18 cellular contexts compared by ENCODE assay signal in genomic region chr1:209199371-209199770, GRCh38.
"Had no signal": no experiment of that assay in that cellular context is flagged by ENCODE, and none has a peak within 500 bp of the region (broad histone marks: within the 10 kb centered on the region; RNA-seq: fewer than 3 reads in every experiment).

No MANE protein-coding gene starts in this region.

- H3K27ac Mint-ChIP-seq: activated CD4-positive, alpha-beta T cell treated with anti-CD3 and anti-CD28 coated beads, Interleukin-2, amount 10 ng/mL, durations not matched to agents 7 days and 5 days; activated naive CD8-positive, alpha-beta T cell treated with anti-CD3 and anti-CD28 coated beads, Interleukin-2, amount 10 ng/mL, durations not matched to agents 7 days and 5 days; activated T-helper 1 cell treated with anti-CD3 and anti-CD28 coated beads, Interleukin-12 subunit alpha, Interleukin-12 subunit beta, Interleukin-2, Interleukin-4 antibody, amounts not matched to agents 30 ng/mL and 10 ng/mL and 1 ng/mL, durations not matched to agents 14 hours and 24 hours and 36 hours; dendritic cell treated with granulocyte-macrophage colony-stimulating factor and Interleukin-4, amounts not matched to agents 40 ng/mL and 50 ng/mL, for 4 days; effector memory CD8-positive, alpha-beta T cell; stimulated activated memory B cell treated with anti-CD40 and anti-IgM and Interleukin-4, amounts not matched to agents 10 μg/mL and 1 μg/mL and 100 μg/mL, for 72 hours; T-helper 2 cell treated with Interferon-gamma antibody and Interleukin-4, amounts not matched to agents 5 μg/mL and 100 μg/mL, for 36 hours had no signal

- H3K27ac ChIP-seq: breast epithelium, gastroesophageal sphincter, heart right ventricle, left ventricle myocardium inferior, thyroid gland had no signal

- H3K4me1 ChIP-seq: breast epithelium, gastroesophageal sphincter, heart right ventricle, left ventricle myocardium inferior, thyroid gland had no signal

- H3K27me3 Mint-ChIP-seq: stimulated activated memory B cell treated with anti-CD40 and anti-IgM and Interleukin-4, amounts not matched to agents 10 μg/mL and 1 μg/mL and 100 μg/mL, for 72 hours had no signal

- H3K4me3 ChIP-seq: breast epithelium, gastroesophageal sphincter, heart right ventricle, left ventricle myocardium inferior, thyroid gland had no signal

- H3K36me3 Mint-ChIP-seq: activated naive CD8-positive, alpha-beta T cell treated with anti-CD3 and anti-CD28 coated beads, Interleukin-2, amount 10 ng/mL, durations not matched to agents 7 days and 5 days; stimulated activated memory B cell treated with anti-CD40 and anti-IgM and Interleukin-4, amounts not matched to agents 10 μg/mL and 1 μg/mL and 100 μg/mL, for 72 hours had no signal

- H3K4me1 Mint-ChIP-seq: activated CD4-positive, alpha-beta T cell treated with anti-CD3 and anti-CD28 coated beads, Interleukin-2, amount 10 ng/mL, durations not matched to agents 7 days and 5 days; activated naive CD8-positive, alpha-beta T cell treated with anti-CD3 and anti-CD28 coated beads, Interleukin-2, amount 10 ng/mL, durations not matched to agents 7 days and 5 days; naive thymus-derived CD8-positive, alpha-beta T cell; stimulated activated memory B cell treated with anti-CD40 and anti-IgM and Interleukin-4, amounts not matched to agents 10 μg/mL and 1 μg/mL and 100 μg/mL, for 72 hours had no signal

- DNase-seq: activated CD4-positive, alpha-beta T cell treated with anti-CD3 and anti-CD28 coated beads, Interleukin-2, amount 10 ng/mL, durations not matched to agents 7 days and 5 days; activated naive CD4-positive, alpha-beta T cell; activated naive CD8-positive, alpha-beta T cell treated with anti-CD3 and anti-CD28 coated beads, Interleukin-2, amount 10 ng/mL, durations not matched to agents 7 days and 5 days; effector memory CD8-positive, alpha-beta T cell; heart right ventricle; kidney; left ventricle myocardium inferior; naive thymus-derived CD8-positive, alpha-beta T cell; nucleus accumbens; posterior cingulate gyrus; retina had no signal

- H3K36me3 ChIP-seq: breast epithelium, gastroesophageal sphincter, heart right ventricle, left ventricle myocardium inferior, thyroid gland had no signal

- H3K9me3 ChIP-seq: thyroid gland had no signal

- H3K4me3 Mint-ChIP-seq: activated CD4-positive, alpha-beta T cell treated with anti-CD3 and anti-CD28 coated beads, Interleukin-2, amount 10 ng/mL, durations not matched to agents 7 days and 5 days; activated naive CD8-positive, alpha-beta T cell treated with anti-CD3 and anti-CD28 coated beads, Interleukin-2, amount 10 ng/mL, durations not matched to agents 7 days and 5 days; activated T-helper 1 cell treated with anti-CD3 and anti-CD28 coated beads, Interleukin-12 subunit alpha, Interleukin-12 subunit beta, Interleukin-2, Interleukin-4 antibody, amounts not matched to agents 30 ng/mL and 10 ng/mL and 1 ng/mL, durations not matched to agents 14 hours and 24 hours and 36 hours; dendritic cell treated with granulocyte-macrophage colony-stimulating factor and Interleukin-4, amounts not matched to agents 40 ng/mL and 50 ng/mL, for 4 days; effector memory CD8-positive, alpha-beta T cell; naive thymus-derived CD8-positive, alpha-beta T cell; stimulated activated memory B cell treated with anti-CD40 and anti-IgM and Interleukin-4, amounts not matched to agents 10 μg/mL and 1 μg/mL and 100 μg/mL, for 72 hours; T-helper 2 cell treated with Interferon-gamma antibody and Interleukin-4, amounts not matched to agents 5 μg/mL and 100 μg/mL, for 36 hours had no signal

- H3K27me3 ChIP-seq: breast epithelium, thyroid gland had no signal

- ATAC-seq: effector memory CD8-positive, alpha-beta T cell; gastroesophageal sphincter; heart right ventricle; naive thymus-derived CD8-positive, alpha-beta T cell; stimulated activated memory B cell treated with anti-CD40 and anti-IgM and Interleukin-4, amounts not matched to agents 10 μg/mL and 1 μg/mL and 100 μg/mL, for 72 hours had no signal
